ENCODE assay signal across 12 cellular contexts in genomic region chrX:130552444-130553073, GRCh38.
DNase-seq lines count a peak whose midpoint lies in the region; ATAC-seq, FAIRE-seq and TF ChIP-seq lines count a peak whose summit lies in the region.
"Had no signal": no experiment of that assay in that cellular context is flagged by ENCODE, and none has a peak within 500 bp of the region (broad histone marks: within the 10 kb centered on the region; RNA-seq: fewer than 3 reads in every experiment).

No MANE protein-coding gene starts in this region.

- DNase-seq in GM06990 (ENCODE audit: extremely low read depth, insufficient read length) = peak; percentile 16
- DNase-seq in head of caudate nucleus = no peak
- DNase-seq in RCC 7860 (ENCODE audit: low spot score) = no peak
- no peak for DNase-seq in GDM1 (lab: John Stamatoyannopoulos, UW)
- no peak for DNase-seq in GM19240 (ENCODE audit: insufficient read length, low spot score)
- DNase-seq: activated CD8-positive, alpha-beta T cell treated with anti-CD3 and anti-CD28 coated beads for 36 hours; Kasumi-1; mammary epithelial cell; uterus had no signal

- no peaks in the 10 kb centered on the region for H3K36me3 ChIP-seq in GM06990 (ENCODE audit: control insufficient read depth, insufficient read depth, low read length)
- H3K36me3 ChIP-seq: uterus had no signal

- no peaks in the 10 kb centered on the region for H3K27me3 ChIP-seq in GM06990 (replicated peaks; ENCODE audit: control insufficient read depth, insufficient read depth, low read length)
- H3K27me3 ChIP-seq: uterus had no signal

- intact Hi-C loops in head of caudate nucleus (cut with DNase I) = no loop called here

- FAIRE-seq in RCC 7860 (lab: Jason Lieb, UNC) = no peak

- no peak for TF ChIP-seq CTCF in GM06990 (IDR thresholded peaks at IDR 0.05; ENCODE audit: insufficient read depth, low read length, poor library complexity, severe bottlenecking)

- ATAC-seq in GM19452 (IDR thresholded peaks at IDR 0.05; ENCODE audit: unreplicated experiment) (peak; percentile 86), HG02840 (IDR thresholded peaks at IDR 0.05; ENCODE audit: low FRiP score, unreplicated experiment) (peak; percentile 50), HG03558 (IDR thresholded peaks at IDR 0.05; ENCODE audit: extremely low read depth, unreplicated experiment) (peak; percentile 47)
- ATAC-seq: activated CD8-positive, alpha-beta T cell treated with anti-CD3 and anti-CD28 coated beads for 36 hours had no signal

- no peak overlapping the region for H3K4me3 ChIP-seq in GM06990 (replicated peaks; ENCODE audit: low read depth, low read length)
- H3K4me3 ChIP-seq: uterus had no signal
